ENCODE assay signal across 23 cellular contexts in the genomic region with DNA sequence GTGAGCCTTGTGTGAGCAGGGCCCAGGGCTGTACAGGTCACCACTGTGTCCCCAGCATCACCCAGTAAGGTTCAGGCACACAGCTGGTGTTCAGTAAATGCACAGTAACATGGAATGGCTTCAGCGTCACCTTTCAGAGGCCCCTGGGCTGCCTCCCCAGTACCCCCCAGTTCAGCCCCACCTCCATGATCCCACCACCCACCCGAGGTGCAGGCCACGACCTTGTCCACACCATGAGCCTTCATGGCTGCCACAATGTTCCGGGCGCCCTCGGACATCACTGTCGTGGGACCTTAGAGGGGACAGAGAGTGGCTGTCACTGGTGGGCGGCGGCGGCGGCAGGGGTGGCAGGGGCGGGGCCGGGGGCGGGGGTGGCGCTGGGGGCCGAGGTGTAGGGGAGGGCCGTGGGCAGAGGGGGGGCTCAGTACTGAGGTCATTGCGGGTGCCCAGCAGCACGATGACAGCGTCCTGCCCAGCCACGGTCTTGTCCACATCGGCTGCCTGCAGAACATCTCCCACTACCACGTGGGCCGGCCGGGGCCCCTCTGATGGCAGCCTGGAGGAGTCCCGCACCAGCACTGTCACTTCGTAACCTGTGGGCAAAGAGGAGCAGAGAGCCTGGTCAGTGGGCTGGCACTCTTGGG. TPM values are rescaled to one million over a fixed set of nuclear protein-coding genes. Genes with fewer than 3 reads are reported as not detected.
A peak's percentile ranks its signal among the peaks of the same experiment; 100 is the strongest.
DNase-seq lines count a peak whose midpoint lies in the region; ATAC-seq, FAIRE-seq and TF ChIP-seq lines count a peak whose summit lies in the region.
"Had no signal": no experiment of that assay in that cellular context is flagged by ENCODE, and none has a peak within 500 bp of the region (broad histone marks: within the 10 kb centered on the region; RNA-seq: fewer than 3 reads in every experiment).

No MANE protein-coding gene starts in this region.

- no peaks in the 10 kb centered on the region for H3K9me3 ChIP-seq in mesenchymal stem cell (ENCODE audit: control insufficient read depth, low read length)
- H3K9me3 ChIP-seq in kidney (ENCODE audit: control insufficient read depth in 1 of 2, low read length in 2 of 2), result no peaks in the 10 kb centered on the region
- H3K9me3 ChIP-seq: BLaER1, Caco-2, HAP-1 had no signal

- H4K91ac ChIP-seq in mesenchymal stem cell (ENCODE audit: low read length), result no peak overlapping the region

- H4K8ac ChIP-seq in mesenchymal stem cell (ENCODE audit: low read length), result no peak overlapping the region

- H3K23ac ChIP-seq in mesenchymal stem cell (ENCODE audit: low read length in 2 of 2), result no peak overlapping the region

- H2BK12ac ChIP-seq in mesenchymal stem cell (ENCODE audit: low read length in 2 of 2), result no peak overlapping the region

- H3K4me2 ChIP-seq in GM23338 (no peak overlapping the region), mesenchymal stem cell (ENCODE audit: low read length, poor library complexity, severe bottlenecking) (no peak overlapping the region)
- H3K4me2 ChIP-seq: BLaER1 had no signal

- TF ChIP-seq CTCF in GM23338 (conservative IDR thresholded peaks at IDR 0.05; ENCODE audit: low read depth in 2 of 2) (no peak), kidney (IDR thresholded peaks at IDR 0.05; ENCODE audit: borderline replicate concordance, extremely low read depth, insufficient read depth) (no peak)

- H3K27ac ChIP-seq in GM23338 (ENCODE audit: low read depth), result no peak overlapping the region
- no peak overlapping the region for H3K27ac ChIP-seq in mesenchymal stem cell (ENCODE audit: low read length, poor library complexity, severe bottlenecking)
- H3K27ac ChIP-seq in kidney (ENCODE audit: low read depth in 2 of 2, low read length in 2 of 2), result no peak overlapping the region
- H3K27ac ChIP-seq: 22Rv1, BLaER1, C4-2B, GM23248 had no signal

- H3K4me3 Mint-ChIP-seq in GM23338, result no peak overlapping the region
- H3K4me3 Mint-ChIP-seq in dendritic cell treated with granulocyte-macrophage colony-stimulating factor and Interleukin-4, amounts not matched to agents 40 ng/mL and 50 ng/mL, for 4 days, result no peak overlapping the region
- H3K4me3 Mint-ChIP-seq: B cell; CD4-positive, CD25-positive, alpha-beta regulatory T cell; CD8-positive, alpha-beta T cell had no signal

- H2AK5ac ChIP-seq in mesenchymal stem cell (ENCODE audit: low read length, severe bottlenecking), result no peak overlapping the region

- H3K79me2 ChIP-seq in GM23338 (replicated peaks; ENCODE audit: insufficient read depth), result no peaks in the 10 kb centered on the region

- no peaks in the 10 kb centered on the region for H4K20me1 ChIP-seq in GM23338 (replicated peaks; ENCODE audit: insufficient read depth)
- H4K20me1 ChIP-seq: BLaER1 had no signal

- peak overlapping the region; percentile 56; the same call in 1 of the 2 replicates for H3K27ac Mint-ChIP-seq in GM23338
- peak overlapping the region; percentile 60 for H3K27ac Mint-ChIP-seq in dendritic cell treated with granulocyte-macrophage colony-stimulating factor and Interleukin-4, amounts not matched to agents 40 ng/mL and 50 ng/mL, for 4 days
- H3K27ac Mint-ChIP-seq: B cell; CD8-positive, alpha-beta T cell had no signal

- H3K27me3 ChIP-seq in GM23338 (ENCODE audit: insufficient read depth) (no peaks in the 10 kb centered on the region), mesenchymal stem cell (ENCODE audit: control insufficient read depth in 1 of 2, insufficient read depth in 1 of 2, low read length in 2 of 2) (no peaks in the 10 kb centered on the region)
- H3K27me3 ChIP-seq: BLaER1 had no signal

- no peaks in the 10 kb centered on the region for H3K36me3 Mint-ChIP-seq in GM23338 (ENCODE audit: low read depth)
- H3K36me3 Mint-ChIP-seq in dendritic cell treated with granulocyte-macrophage colony-stimulating factor and Interleukin-4, amounts not matched to agents 40 ng/mL and 50 ng/mL, for 4 days (ENCODE audit: low read depth), result peaks cover 86% of the 10 kb centered on the region
- H3K36me3 Mint-ChIP-seq: CD4-positive, CD25-positive, alpha-beta regulatory T cell; CD8-positive, alpha-beta T cell had no signal

- intact Hi-C loops in dendritic cell treated with granulocyte-macrophage colony-stimulating factor and Interleukin-4, amounts not matched to agents 40 ng/mL and 50 ng/mL, for 4 days (cut with micrococcal nuclease), result no loop called here
- intact Hi-C loops in kidney (cut with DNase I), result no loop called here

- H3K9ac ChIP-seq in mesenchymal stem cell (ENCODE audit: low read length), result no peak overlapping the region
- no peak overlapping the region for H3K9ac ChIP-seq in kidney (ENCODE audit: low read length in 2 of 2)
- H3K9ac ChIP-seq: BLaER1, GM23248 had no signal

- 97% methylated on average over 22 of the region's 27 CpGs for WGBS in mesenchymal stem cell

- H3K36me3 ChIP-seq in GM23338 (ENCODE audit: insufficient read depth), result no peaks in the 10 kb centered on the region
- peaks cover 12 to 27% of the 10 kb centered on the region in 2 experiments for H3K36me3 ChIP-seq in mesenchymal stem cell (ENCODE audit: control insufficient read depth in 1 of 2, insufficient read depth in 2 of 2, low read depth in 1 of 2, low read length in 2 of 2)
- H3K36me3 ChIP-seq in kidney (ENCODE audit: control insufficient read depth in 1 of 2, insufficient read depth in 2 of 2, low read length in 2 of 2), result peaks cover 0 to 3% of the 10 kb centered on the region in 2 donors
- H3K36me3 ChIP-seq: BLaER1 had no signal

- H3K9me2 ChIP-seq in GM23338 (ENCODE audit: insufficient read depth), result no peaks in the 10 kb centered on the region

- H3K14ac ChIP-seq in mesenchymal stem cell (ENCODE audit: low read length in 2 of 2), result no peak overlapping the region

- H2BK120ac ChIP-seq in mesenchymal stem cell (ENCODE audit: low read depth, low read length), result no peak overlapping the region

- no peak overlapping the region for H2BK5ac ChIP-seq in mesenchymal stem cell (ENCODE audit: low read depth, low read length, poor library complexity, severe bottlenecking)

- ATAC-seq in GM23338 (no peak), HG03159 (IDR thresholded peaks at IDR 0.05; ENCODE audit: unreplicated experiment) (no peak), GM18870 (IDR thresholded peaks at IDR 0.05; ENCODE audit: unreplicated experiment) (no peak)
- ATAC-seq: CD8-positive, alpha-beta T cell had no signal

- peak; percentile 28 for FAIRE-seq in HTR-8/SVneo (lab: Jason Lieb, UNC)
- FAIRE-seq in kidney (lab: Jason Lieb, UNC), result no peak
- FAIRE-seq: A204.1, G401.6, GM12892, GM19239 had no signal

- peaks cover 2% of the 10 kb centered on the region; the same call in 1 of the 3 replicates for H3K4me1 Mint-ChIP-seq in GM23338
- H3K4me1 Mint-ChIP-seq in dendritic cell treated with granulocyte-macrophage colony-stimulating factor and Interleukin-4, amounts not matched to agents 40 ng/mL and 50 ng/mL, for 4 days (ENCODE audit: low read depth), result peaks cover 31% of the 10 kb centered on the region

- peaks cover 9% of the 10 kb centered on the region for H3K27me3 Mint-ChIP-seq in GM23338 (ENCODE audit: insufficient read depth, low read depth, poor library complexity)
- no peaks in the 10 kb centered on the region for H3K27me3 Mint-ChIP-seq in dendritic cell treated with granulocyte-macrophage colony-stimulating factor and Interleukin-4, amounts not matched to agents 40 ng/mL and 50 ng/mL, for 4 days
- H3K27me3 Mint-ChIP-seq: B cell; CD4-positive, CD25-positive, alpha-beta regulatory T cell had no signal

- peaks cover 9% of the 10 kb centered on the region for H3K79me1 ChIP-seq in mesenchymal stem cell (replicated peaks; ENCODE audit: low read length, poor library complexity, severe bottlenecking)

- H3K9me3 Mint-ChIP-seq in GM23338, result no peaks in the 10 kb centered on the region
- H3K9me3 Mint-ChIP-seq in dendritic cell treated with granulocyte-macrophage colony-stimulating factor and Interleukin-4, amounts not matched to agents 40 ng/mL and 50 ng/mL, for 4 days, result no peaks in the 10 kb centered on the region
- H3K9me3 Mint-ChIP-seq: CD4-positive, CD25-positive, alpha-beta regulatory T cell; CD8-positive, alpha-beta T cell had no signal

- no peaks in the 10 kb centered on the region for H3K4me1 ChIP-seq in GM23338 (ENCODE audit: insufficient read depth)
- H3K4me1 ChIP-seq in mesenchymal stem cell (ENCODE audit: control insufficient read depth, insufficient read depth, low read depth, low read length), result peaks cover 1% of the 10 kb centered on the region
- peaks cover 2 to 3% of the 10 kb centered on the region in 2 donors for H3K4me1 ChIP-seq in kidney (ENCODE audit: control insufficient read depth in 1 of 2, insufficient read depth in 1 of 2, low read depth in 1 of 2, low read length in 2 of 2)
- H3K4me1 ChIP-seq: HAP-1 had no signal

- H2AFZ ChIP-seq in GM23338 (no peak overlapping the region), mesenchymal stem cell (ENCODE audit: low read depth, low read length) (no peak overlapping the region)
- H2AFZ ChIP-seq: GM23248 had no signal

- peak overlapping the region; percentile 7 for H2BK15ac ChIP-seq in mesenchymal stem cell (ENCODE audit: low read depth, poor library complexity, severe bottlenecking)

- no peak overlapping the region for H3K4ac ChIP-seq in mesenchymal stem cell (ENCODE audit: low read depth in 1 of 2, low read length in 2 of 2)

- no peak for DNase-seq in GM23338 (ENCODE audit: low spot score)
- no peak for DNase-seq in HTR-8/SVneo (ENCODE audit: insufficient read length, low spot score)
- no peak for DNase-seq in mesenchymal stem cell
- no peak for DNase-seq in cerebellar nuclear complex (lab: John Stamatoyannopoulos, UW)
- DNase-seq in kidney, result no peak
- DNase-seq: Caco-2; CD4-positive, CD25-positive, alpha-beta regulatory T cell; CD8-positive, alpha-beta T cell; DMS153; DND-41; GM23248 had no signal

- H3K18ac ChIP-seq in mesenchymal stem cell (ENCODE audit: low read depth in 1 of 2, low read length in 2 of 2), result no peak overlapping the region

- no peak overlapping the region for H3K4me3 ChIP-seq in GM23338
- no peak overlapping the region for H3K4me3 ChIP-seq in mesenchymal stem cell (ENCODE audit: insufficient read depth in 1 of 2, low read depth in 1 of 2, low read length in 2 of 2)
- no peak overlapping the region for H3K4me3 ChIP-seq in kidney (ENCODE audit: low read length in 2 of 2)
- H3K4me3 ChIP-seq: BLaER1, GM23248, HAP-1 had no signal

- H3F3A ChIP-seq in GM23338 (replicated peaks; ENCODE audit: low read depth), result no peaks in the 10 kb centered on the region

RNA-seq across cellular contexts. Expression of a gene that starts 7.5 kb away (rescaled TPM):
- total RNA-seq in GM23338 (2014; rRNA removed; shearing (Covaris generic)), result 51.7 and 53.7 TPM in 2 replicates
- polyA plus RNA-seq in GM23338 (2016; fragmentation: Nextera tagmentation; extraction: Ambion mirVana) (43.7 and 45.6 TPM in 2 replicates), kidney (ENCODE audit: insufficient read depth, low read depth, low replicate concordance) (248 TPM)
- 83.8 TPM for polyA plus RNA-seq in mesenchymal stem cell (2013, experiment 1 of 2)
- 80.0 TPM for polyA plus RNA-seq in mesenchymal stem cell (2013, experiment 2 of 2)
- 89.9 TPM for total RNA-seq in kidney

RNA-seq across cellular contexts. Expression of a gene that starts 8.7 kb away (rescaled TPM):
- total RNA-seq in GM23338 (2014; rRNA removed; shearing (Covaris generic)), result 2.3 and 4.5 TPM in 2 replicates
- polyA plus RNA-seq in GM23338 (2016; fragmentation: Nextera tagmentation; extraction: Ambion mirVana) (1.6 and 2.2 TPM in 2 replicates), kidney (ENCODE audit: insufficient read depth, low read depth, low replicate concordance) (4.6 TPM)
- 0.23 TPM for polyA plus RNA-seq in mesenchymal stem cell (2013, experiment 1 of 2)
- polyA plus RNA-seq in mesenchymal stem cell (2013, experiment 2 of 2), result 0.15 TPM
- total RNA-seq in kidney, result 0.82 TPM
- total RNA-seq: CD4-positive, CD25-positive, alpha-beta regulatory T cell had no signal
- polyA plus RNA-seq: CD4-positive, CD25-positive, alpha-beta regulatory T cell had no signal

RNA-seq across cellular contexts. Expression of a gene that starts 13.9 kb away (rescaled TPM):
- 15.4 and 21.3 TPM in 2 replicates for total RNA-seq in GM23338 (2014; rRNA removed; shearing (Covaris generic))
- 24.1 and 27.9 TPM in 2 replicates for polyA plus RNA-seq in GM23338 (2016; fragmentation: Nextera tagmentation; extraction: Ambion mirVana)
- 22.0 TPM for polyA plus RNA-seq in mesenchymal stem cell (2013, experiment 1 of 2)
- 22.4 TPM for polyA plus RNA-seq in mesenchymal stem cell (2013, experiment 2 of 2)
- total RNA-seq in kidney, result 38.4 TPM
- 29.9 TPM for polyA plus RNA-seq in kidney (ENCODE audit: insufficient read depth, low read depth, low replicate concordance)

RNA-seq across cellular contexts. Expression of a gene that starts 32.3 kb away (rescaled TPM):
- total RNA-seq in GM23338 (2014; rRNA removed; shearing (Covaris generic)), result 5.1 and 9.1 TPM in 2 replicates
- 4.6 and 5.0 TPM in 2 replicates for polyA plus RNA-seq in GM23338 (2016; fragmentation: Nextera tagmentation; extraction: Ambion mirVana)
- 11.7 TPM for polyA plus RNA-seq in mesenchymal stem cell (2013, experiment 1 of 2)
- 12.3 TPM for polyA plus RNA-seq in mesenchymal stem cell (2013, experiment 2 of 2)
- total RNA-seq in kidney, result 14.8 TPM
- polyA plus RNA-seq in kidney (ENCODE audit: insufficient read depth, low read depth, low replicate concordance), result 18.2 TPM

RNA-seq across cellular contexts. Expression of a gene that starts 44.9 kb away (rescaled TPM):
- 4.2 and 4.3 TPM in 2 replicates for total RNA-seq in GM23338 (2014; rRNA removed; shearing (Covaris generic))
- polyA plus RNA-seq in GM23338 (2016; fragmentation: Nextera tagmentation; extraction: Ambion mirVana), result 4.1 and 4.2 TPM in 2 replicates
- polyA plus RNA-seq in mesenchymal stem cell (2013, experiment 1 of 2), result 2.1 TPM
- 1.9 TPM for polyA plus RNA-seq in mesenchymal stem cell (2013, experiment 2 of 2)
- total RNA-seq in kidney, result 4.5 TPM
- polyA plus RNA-seq in kidney (ENCODE audit: insufficient read depth, low read depth, low replicate concordance), result 12.6 TPM
